23 cellular contexts compared by ENCODE assay signal in genomic region chr3:181847276-181847675, GRCh38.
"Had no signal": no experiment of that assay in that cellular context is flagged by ENCODE, and none has a peak within 500 bp of the region (broad histone marks: within the 10 kb centered on the region; RNA-seq: fewer than 3 reads in every experiment).

No MANE protein-coding gene starts in this region.

- H3K27me3 ChIP-seq: brain microvascular endothelial cell had no signal

- H3K4me1 Mint-ChIP-seq: activated B cell treated with CpG ODN at 0.5 μM for 24 hours; activated CD4-positive, alpha-beta T cell treated with anti-CD3 and anti-CD28 coated beads, Interleukin-2, amount 10 ng/mL, durations not matched to agents 24 days and 14 days; activated naive CD4-positive, alpha-beta T cell treated with anti-CD3 and anti-CD28 coated beads, Interleukin-2, amount 10 ng/mL, durations not matched to agents 7 days and 5 days; activated naive CD8-positive, alpha-beta T cell treated with anti-CD3 and anti-CD28 coated beads for 36 hours; activated T-helper 17 cell treated with anti-CD3 and anti-CD28 coated beads, Interleukin-2, amount 50 U/mL, for 72 hours; T-helper 17 cell had no signal

- H3K9me3 Mint-ChIP-seq: activated B cell treated with CpG ODN at 0.5 μM for 24 hours; activated CD4-positive, alpha-beta memory T cell treated with anti-CD3 and anti-CD28 coated beads for 36 hours; activated CD4-positive, alpha-beta T cell treated with anti-CD3 and anti-CD28 coated beads, Interleukin-2, amount 10 ng/mL, durations not matched to agents 24 days and 14 days; activated naive CD8-positive, alpha-beta T cell treated with anti-CD3 and anti-CD28 coated beads for 36 hours had no signal

- H3K27me3 Mint-ChIP-seq: activated B cell treated with CpG ODN at 0.5 μM for 24 hours; activated CD4-positive, alpha-beta memory T cell treated with anti-CD3 and anti-CD28 coated beads for 36 hours; activated CD4-positive, alpha-beta T cell treated with anti-CD3 and anti-CD28 coated beads, Interleukin-2, amount 10 ng/mL, durations not matched to agents 24 days and 14 days; activated naive CD4-positive, alpha-beta T cell treated with anti-CD3 and anti-CD28 coated beads, Interleukin-2, amount 10 ng/mL, durations not matched to agents 7 days and 5 days; activated naive CD8-positive, alpha-beta T cell treated with anti-CD3 and anti-CD28 coated beads for 36 hours; T-helper 17 cell had no signal

- DNase-seq: activated B cell treated with CpG ODN at 0.5 μM for 24 hours; activated CD4-positive, alpha-beta memory T cell treated with anti-CD3 and anti-CD28 coated beads for 36 hours; activated CD4-positive, alpha-beta T cell treated with anti-CD3 and anti-CD28 coated beads for 1 hour; activated CD4-positive, alpha-beta T cell treated with anti-CD3 and anti-CD28 coated beads, Interleukin-2, amount 10 ng/mL, durations not matched to agents 24 days and 14 days; activated CD8-positive, alpha-beta memory T cell treated with anti-CD3 and anti-CD28 coated beads for 24 hours; activated gamma-delta T cell treated with Interleukin-2 at 50 U/mL for 16 hours; activated naive CD4-positive, alpha-beta T cell treated with anti-CD3 and anti-CD28 coated beads, Interleukin-2, amount 10 ng/mL, durations not matched to agents 7 days and 5 days; activated naive CD8-positive, alpha-beta T cell treated with anti-CD3 and anti-CD28 coated beads for 36 hours; activated T-cell treated with anti-CD3 and anti-CD28 coated beads, Interleukin-2, amount 50 U/mL, for 48 hours; brain microvascular endothelial cell; caudate nucleus; Karpas-422; MM.1S; NCI-H1105 treated with DMSO at 0.1 percent for 48 hours; NCI-H1436 treated with DMSO at 0.1 percent for 48 hours; NCI-H2029; NCI-H510A treated with DMSO at 0.1 percent for 48 hours; SIG-M5; T-helper 17 cell; T-helper 9 cell had no signal

- H3K36me3 Mint-ChIP-seq: activated CD4-positive, alpha-beta memory T cell treated with anti-CD3 and anti-CD28 coated beads for 36 hours; activated naive CD4-positive, alpha-beta T cell treated with anti-CD3 and anti-CD28 coated beads, Interleukin-2, amount 10 ng/mL, durations not matched to agents 7 days and 5 days; activated naive CD8-positive, alpha-beta T cell treated with anti-CD3 and anti-CD28 coated beads for 36 hours had no signal

- FAIRE-seq: K562 had no signal

- H3K4me3 Mint-ChIP-seq: activated B cell treated with CpG ODN at 0.5 μM for 24 hours; activated CD4-positive, alpha-beta memory T cell treated with anti-CD3 and anti-CD28 coated beads for 36 hours; activated CD4-positive, alpha-beta T cell treated with anti-CD3 and anti-CD28 coated beads, Interleukin-2, amount 10 ng/mL, durations not matched to agents 24 days and 14 days; activated naive CD4-positive, alpha-beta T cell treated with anti-CD3 and anti-CD28 coated beads, Interleukin-2, amount 10 ng/mL, durations not matched to agents 7 days and 5 days; activated naive CD8-positive, alpha-beta T cell treated with anti-CD3 and anti-CD28 coated beads for 36 hours; activated T-helper 17 cell treated with anti-CD3 and anti-CD28 coated beads, Interleukin-2, amount 50 U/mL, for 72 hours; T-helper 17 cell had no signal

- H3K4me2 ChIP-seq: PC-9 had no signal

- H3K4me3 ChIP-seq: K562, PC-9 had no signal

- H3K36me3 ChIP-seq: brain microvascular endothelial cell had no signal

- H2AFZ ChIP-seq: PC-9 had no signal

- H3K27ac Mint-ChIP-seq: activated B cell treated with CpG ODN at 0.5 μM for 24 hours; activated CD4-positive, alpha-beta memory T cell treated with anti-CD3 and anti-CD28 coated beads for 36 hours; activated CD4-positive, alpha-beta T cell treated with anti-CD3 and anti-CD28 coated beads, Interleukin-2, amount 10 ng/mL, durations not matched to agents 24 days and 14 days; activated naive CD4-positive, alpha-beta T cell treated with anti-CD3 and anti-CD28 coated beads, Interleukin-2, amount 10 ng/mL, durations not matched to agents 7 days and 5 days; activated naive CD8-positive, alpha-beta T cell treated with anti-CD3 and anti-CD28 coated beads for 36 hours; activated T-helper 17 cell treated with anti-CD3 and anti-CD28 coated beads, Interleukin-2, amount 50 U/mL, for 72 hours; T-helper 17 cell had no signal

- H3K27ac ChIP-seq: brain microvascular endothelial cell, PC-9 had no signal

- ATAC-seq: activated T-helper 17 cell treated with anti-CD3 and anti-CD28 coated beads, Interleukin-2, amount 50 U/mL, for 72 hours; K562; T-helper 17 cell had no signal
